In the genomic region with DNA sequence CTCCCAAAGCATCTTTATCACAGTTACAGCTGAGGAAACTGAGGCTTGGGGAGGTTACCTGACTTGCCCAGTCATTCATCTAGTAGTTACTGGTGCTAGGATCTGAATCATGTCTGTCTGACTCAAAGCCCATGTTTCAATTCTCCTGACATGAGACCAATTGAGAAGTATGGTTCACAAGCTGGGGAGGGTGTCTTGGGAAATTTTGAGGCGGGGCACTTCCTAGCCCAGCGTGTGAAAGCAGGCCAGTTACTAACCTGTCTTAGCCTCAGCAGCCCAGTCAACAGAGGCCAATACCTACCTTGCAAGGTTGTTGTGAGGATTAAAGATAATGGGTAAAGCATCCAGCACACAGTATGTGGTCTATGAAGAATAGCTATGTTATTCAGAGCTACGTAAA, we compare ENCODE assay signal across 18 cellular contexts. TPM values are rescaled to one million over a fixed set of nuclear protein-coding genes. Genes with fewer than 3 reads are reported as not detected.
A peak's percentile ranks its signal among the peaks of the same experiment; 100 is the strongest.
DNase-seq lines count a peak whose midpoint lies in the region; ATAC-seq and TF ChIP-seq lines count a peak whose summit lies in the region.
"Had no signal": no experiment of that assay in that cellular context is flagged by ENCODE, and none has a peak within 500 bp of the region (broad histone marks: within the 10 kb centered on the region; RNA-seq: fewer than 3 reads in every experiment).

No MANE protein-coding gene starts in this region.

- H3K27me3 ChIP-seq in breast epithelium (no peaks in the 10 kb centered on the region), mammary epithelial cell (ENCODE audit: insufficient read depth, low read length) (no peaks in the 10 kb centered on the region)

- H3K4me2 ChIP-seq in mammary epithelial cell (ENCODE audit: insufficient read depth, low read depth, low read length) = no peak overlapping the region

- H3K79me2 ChIP-seq in mammary epithelial cell (ENCODE audit: insufficient read depth, low read length) = no peaks in the 10 kb centered on the region

- H2AFZ ChIP-seq in mammary epithelial cell (ENCODE audit: low read depth, low read length) = no peak overlapping the region

- CTCF ChIA-PET in MCF 10A (lab: Yijun Ruan, JAX) = interaction anchor here (0.5 to 2.5 kb wide), 8 partner anchors 8 to 1195 kb away, joined by 3 to 7 read pairs (median 4); no protein-coding TSS in a partner anchor
- CTCF ChIA-PET in mammary epithelial cell (lab: Charles Lee; ENCODE audit: low non-redundant PET) = no interaction called here

- H3K9me3 ChIP-seq in breast epithelium = no peaks in the 10 kb centered on the region
- no peaks in the 10 kb centered on the region for H3K9me3 ChIP-seq in mammary epithelial cell (replicated peaks; ENCODE audit: insufficient read depth, low read length)

- DNase-seq in MCF 10A (ENCODE audit: unreplicated experiment) (peak; percentile 10), breast epithelium (ENCODE audit: low spot score in 2 of 2) (no peak), mammary epithelial cell (peak; percentile 80), amygdala (lab: John Stamatoyannopoulos, UW) (no peak)
- DNase-seq in T-helper 2 cell treated with Interferon-gamma antibody and Interleukin-4, amounts not matched to agents 5 μg/mL and 100 μg/mL, for 36 hours (ENCODE audit: low spot score) = no peak
- DNase-seq: islet precursor cell; KG1; NCI-H446; stimulated activated naive B cell treated with anti-CD40 and anti-IgM and Interleukin-4, amounts not matched to agents 10 μg/mL and 1 μg/mL and 100 μg/mL, for 72 hours had no signal

- no peaks in the 10 kb centered on the region for H3K36me3 Mint-ChIP-seq in MCF 10A (ENCODE audit: insufficient read depth, unreplicated experiment)
- no peaks in the 10 kb centered on the region for H3K36me3 Mint-ChIP-seq in T-helper 2 cell treated with Interferon-gamma antibody and Interleukin-4, amounts not matched to agents 5 μg/mL and 100 μg/mL, for 36 hours (ENCODE audit: low read depth)
- H3K36me3 Mint-ChIP-seq: activated naive CD4-positive, alpha-beta T cell treated with anti-CD3 and anti-CD28 coated beads, Interleukin-2, amount 50 U/mL, for 24 hours; mesothelial cell of epicardium; stimulated activated naive B cell treated with anti-CD40 and anti-IgM and Interleukin-4, amounts not matched to agents 10 μg/mL and 1 μg/mL and 100 μg/mL, for 72 hours had no signal

- H4K20me1 ChIP-seq in mammary epithelial cell (ENCODE audit: insufficient read depth, low read length) = no peaks in the 10 kb centered on the region

- H3K9me3 Mint-ChIP-seq in MCF 10A (ENCODE audit: unreplicated experiment) = no peaks in the 10 kb centered on the region
- H3K9me3 Mint-ChIP-seq in T-helper 2 cell treated with Interferon-gamma antibody and Interleukin-4, amounts not matched to agents 5 μg/mL and 100 μg/mL, for 36 hours = no peaks in the 10 kb centered on the region
- H3K9me3 Mint-ChIP-seq: activated naive CD4-positive, alpha-beta T cell treated with anti-CD3 and anti-CD28 coated beads, Interleukin-2, amount 50 U/mL, for 24 hours had no signal

- intact Hi-C loops in MCF 10A (cut with micrococcal nuclease) (no loop called here), breast epithelium (cut with DNase I; ENCODE audit: low total_unique reads) (no loop called here), mammary epithelial cell (cut with micrococcal nuclease) (no loop called here)

- H3K9ac ChIP-seq in mammary epithelial cell (ENCODE audit: insufficient read depth, low read length) = no peak overlapping the region

- TF ChIP-seq CTCF in MCF 10A (IDR thresholded peaks at IDR 0.05; ENCODE audit: unreplicated experiment) = no peak
- TF ChIP-seq CTCF in breast epithelium (IDR thresholded peaks at IDR 0.05) = no peak
- no peak for TF ChIP-seq CTCF in mammary epithelial cell (conservative IDR thresholded peaks at IDR 0.05 in 1 of 2, IDR thresholded peaks at IDR 0.05 in 1 of 2; ENCODE audit: extremely low read depth in 1 of 2, insufficient read depth in 1 of 2, low read depth in 1 of 2, low read length in 2 of 2)

- H3K4me3 Mint-ChIP-seq in MCF 10A (ENCODE audit: unreplicated experiment) = no peak overlapping the region
- H3K4me3 Mint-ChIP-seq in T-helper 2 cell treated with Interferon-gamma antibody and Interleukin-4, amounts not matched to agents 5 μg/mL and 100 μg/mL, for 36 hours = no peak overlapping the region
- H3K4me3 Mint-ChIP-seq: activated naive CD4-positive, alpha-beta T cell treated with anti-CD3 and anti-CD28 coated beads, Interleukin-2, amount 50 U/mL, for 24 hours; mesothelial cell of epicardium; stimulated activated naive B cell treated with anti-CD40 and anti-IgM and Interleukin-4, amounts not matched to agents 10 μg/mL and 1 μg/mL and 100 μg/mL, for 72 hours had no signal

- no peaks in the 10 kb centered on the region for H3K27me3 Mint-ChIP-seq in MCF 10A (ENCODE audit: insufficient read depth, unreplicated experiment)
- peaks cover 4% of the 10 kb centered on the region for H3K27me3 Mint-ChIP-seq in T-helper 2 cell treated with Interferon-gamma antibody and Interleukin-4, amounts not matched to agents 5 μg/mL and 100 μg/mL, for 36 hours (ENCODE audit: low read depth)

- TF ChIP-seq POLR2A in breast epithelium (IDR thresholded peaks at IDR 0.05) = no peak

- no peak overlapping the region for H3K4me3 ChIP-seq in breast epithelium
- no peak overlapping the region for H3K4me3 ChIP-seq in mammary epithelial cell (replicated peaks in 1 of 3; ENCODE audit: insufficient read depth in 1 of 3, low read depth in 2 of 3, low read length in 3 of 3)

- BruUV-seq in MCF 10A (replicated peaks; lab: Mats Ljungman, UMichigan) (no TSS peak), mammary epithelial cell (replicated peaks; lab: Mats Ljungman, UMichigan) (no TSS peak)

- H3K4me1 Mint-ChIP-seq in MCF 10A (ENCODE audit: insufficient read depth, unreplicated experiment) = peaks cover 22% of the 10 kb centered on the region
- no peaks in the 10 kb centered on the region for H3K4me1 Mint-ChIP-seq in T-helper 2 cell treated with Interferon-gamma antibody and Interleukin-4, amounts not matched to agents 5 μg/mL and 100 μg/mL, for 36 hours (ENCODE audit: low read depth)
- H3K4me1 Mint-ChIP-seq: activated naive CD4-positive, alpha-beta T cell treated with anti-CD3 and anti-CD28 coated beads, Interleukin-2, amount 50 U/mL, for 24 hours; mesothelial cell of epicardium; stimulated activated naive B cell treated with anti-CD40 and anti-IgM and Interleukin-4, amounts not matched to agents 10 μg/mL and 1 μg/mL and 100 μg/mL, for 72 hours had no signal

- no peak overlapping the region for H3K27ac Mint-ChIP-seq in MCF 10A (ENCODE audit: low read depth, unreplicated experiment)
- H3K27ac Mint-ChIP-seq in T-helper 2 cell treated with Interferon-gamma antibody and Interleukin-4, amounts not matched to agents 5 μg/mL and 100 μg/mL, for 36 hours = no peak overlapping the region
- H3K27ac Mint-ChIP-seq: activated naive CD4-positive, alpha-beta T cell treated with anti-CD3 and anti-CD28 coated beads, Interleukin-2, amount 50 U/mL, for 24 hours; mesothelial cell of epicardium; stimulated activated naive B cell treated with anti-CD40 and anti-IgM and Interleukin-4, amounts not matched to agents 10 μg/mL and 1 μg/mL and 100 μg/mL, for 72 hours had no signal

- ATAC-seq in HG03039 (IDR thresholded peaks at IDR 0.05; ENCODE audit: unreplicated experiment) (peak; percentile 56), HG03097 (IDR thresholded peaks at IDR 0.05; ENCODE audit: low FRiP score, unreplicated experiment) (no peak), GM19455 (IDR thresholded peaks at IDR 0.05; ENCODE audit: unreplicated experiment) (no peak)
- ATAC-seq: sciatic nerve; stimulated activated naive B cell treated with anti-CD40 and anti-IgM and Interleukin-4, amounts not matched to agents 10 μg/mL and 1 μg/mL and 100 μg/mL, for 72 hours had no signal

- H3K4me1 ChIP-seq in breast epithelium (no peaks in the 10 kb centered on the region), mammary epithelial cell (ENCODE audit: insufficient read depth, low read length) (peaks cover 25% of the 10 kb centered on the region)

- dilution Hi-C loops in mammary epithelial cell (cut with HindIII; ENCODE audit: low sequenced_read_pairs) = no loop called here

- H3K36me3 ChIP-seq in breast epithelium (no peaks in the 10 kb centered on the region), mammary epithelial cell (ENCODE audit: insufficient read depth, low read length) (no peaks in the 10 kb centered on the region)

- WGBS in mammary epithelial cell (ENCODE audit: low coverage, missing lambda C conversion rate) = 33% methylated on average over 3 of the region's 3 CpGs

- in situ Hi-C loops in mammary epithelial cell (cut with MboI; ENCODE audit: low sequenced_read_pairs in 2 of 2) = no loop called here

- POLR2A ChIA-PET in MCF 10A (lab: Yijun Ruan, JAX) = interaction anchor here (0.6 kb wide), 1 partner anchor 900 kb away, joined by 3 read pairs; a partner anchor contains a TSS

- H3K27ac ChIP-seq in breast epithelium = no peak overlapping the region
- H3K27ac ChIP-seq in mammary epithelial cell (ENCODE audit: insufficient read depth, low read depth, low read length) = no peak overlapping the region

RNA-seq across cellular contexts. Expression of a gene that starts 37.0 kb away (rescaled TPM):
- total RNA-seq in MCF 10A (2022) = not detected in 2 replicates
- total RNA-seq in breast epithelium = not detected
- not detected for total RNA-seq in mammary epithelial cell
- not detected for polyA plus RNA-seq in mammary epithelial cell
- polyA minus RNA-seq in mammary epithelial cell = not detected
- total RNA-seq: activated CD8-positive, alpha-beta memory T cell treated with anti-CD3 and anti-CD28 coated beads for 36 hours; mesothelial cell of epicardium; OCI-LY7; urinary bladder had no signal
- polyA plus RNA-seq: urinary bladder had no signal

Comparison
In these comparisons a context has a peak if more than half of its experiments do, and no peak if none do; other contexts are left out.
1. DNase-seq: peak in MCF 10A (single experiment) and mammary epithelial cell (single experiment); none in breast epithelium (0 of 2), T-helper 2 cell treated with Interferon-gamma antibody and Interleukin-4, amounts not matched to agents 5 μg/mL and 100 μg/mL, for 36 hours (single experiment) and amygdala (0 of 56).